ENCODE assay signal across 36 cellular contexts in genomic region chr7:57438244-57438643, GRCh38. TPM values are rescaled to one million over a fixed set of nuclear protein-coding genes. Genes with fewer than 3 reads are reported as not detected.
"Had no signal": no experiment of that assay in that cellular context is flagged by ENCODE, and none has a peak within 500 bp of the region (broad histone marks: within the 10 kb centered on the region; RNA-seq: fewer than 3 reads in every experiment).

No MANE protein-coding gene starts in this region.

- H3K4me3 ChIP-seq: adrenal gland, body of pancreas, breast epithelium had no signal

- H3K4me1 ChIP-seq: adrenal gland, body of pancreas, breast epithelium had no signal

- H3K36me3 ChIP-seq: adrenal gland, brain microvascular endothelial cell, breast epithelium had no signal

- ATAC-seq: activated CD8-positive, alpha-beta T cell treated with anti-CD3 and anti-CD28 coated beads for 36 hours; activated naive CD4-positive, alpha-beta T cell treated with anti-CD3 and anti-CD28 coated beads, Interleukin-2, amount 50 U/mL, for 72 hours; activated T-cell treated with anti-CD3 and anti-CD28 coated beads, Interleukin-2, amount 50 U/mL, for 4 hours; activated T-cell treated with anti-CD3 and anti-CD28 coated beads, Interleukin-2, amount 50 U/mL, for 72 hours; activated T-helper 17 cell treated with anti-CD3 and anti-CD28 coated beads, Interleukin-2, amount 50 U/mL, for 72 hours; body of pancreas had no signal

- H3K27ac ChIP-seq: adrenal gland, body of pancreas, brain microvascular endothelial cell, breast epithelium, VCaP had no signal

- DNase-seq: activated B cell treated with CpG ODN at 0.5 μM for 24 hours; activated CD4-positive, alpha-beta memory T cell treated with anti-CD3 and anti-CD28 coated beads for 36 hours; activated CD4-positive, alpha-beta T cell treated with anti-CD3 and anti-CD28 coated beads for 4 hours; activated CD4-positive, alpha-beta T cell treated with anti-CD3 and anti-CD28 coated beads, Interleukin-2, amount 10 ng/mL, durations not matched to agents 7 days and 5 days; activated CD4-positive, CD25-positive, alpha-beta regulatory T cell treated with anti-CD3 and anti-CD28 coated beads, Interleukin-2, amount 50 U/mL, for 72 hours; activated CD8-positive, alpha-beta memory T cell treated with anti-CD3 and anti-CD28 coated beads, Interleukin-2, amount 50 U/mL, for 4 hours; activated CD8-positive, alpha-beta T cell treated with anti-CD3 and anti-CD28 coated beads for 36 hours; activated effector memory CD4-positive, alpha-beta T cell treated with anti-CD3 and anti-CD28 coated beads, Interleukin-2, amount 50 U/mL, for 16 hours; activated gamma-delta T cell treated with Interleukin-2 at 50 U/mL for 16 hours; activated naive CD4-positive, alpha-beta T cell; activated naive CD4-positive, alpha-beta T cell treated with anti-CD3 and anti-CD28 coated beads for 36 hours; activated naive CD4-positive, alpha-beta T cell treated with anti-CD3 and anti-CD28 coated beads, Interleukin-2, amount 50 U/mL, for 16 hours; activated naive CD8-positive, alpha-beta T cell treated with anti-CD3 and anti-CD28 coated beads for 36 hours; activated T-cell treated with anti-CD3 and anti-CD28 coated beads for 4 hours; activated T-cell treated with anti-CD3 and anti-CD28 coated beads, Interleukin-2, amount 50 U/mL, for 1 hour; activated T-cell treated with anti-CD3 and anti-CD28 coated beads, Interleukin-2, amount 50 U/mL, for 4 hours; activated T-cell treated with anti-CD3 and anti-CD28 coated beads, Interleukin-2, amount 50 U/mL, for 72 hours; adrenal gland; amniotic stem cell; aorta; body of pancreas; brain microvascular endothelial cell; central memory CD4-positive, alpha-beta T cell; T-helper 1 cell; T-helper 2 cell; T-helper 9 cell had no signal

- H3K27me3 ChIP-seq: adrenal gland, body of pancreas, brain microvascular endothelial cell, breast epithelium had no signal

- FAIRE-seq: astrocyte, TTC549 had no signal

- H3K9me3 ChIP-seq: adrenal gland, body of pancreas had no signal

RNA-seq across cellular contexts. Expression of gene ZNF716, which starts 11.7 kb away (rescaled TPM):
- total RNA-seq: activated B cell treated with CpG ODN at 0.5 μM for 24 hours; activated CD4-positive, alpha-beta memory T cell treated with anti-CD3 and anti-CD28 coated beads for 36 hours; activated CD4-positive, alpha-beta T cell treated with anti-CD3 and anti-CD28 coated beads, Interleukin-2, amount 10 ng/mL, durations not matched to agents 7 days and 5 days; activated CD8-positive, alpha-beta memory T cell treated with anti-CD3 and anti-CD28 coated beads for 36 hours; activated CD8-positive, alpha-beta T cell treated with anti-CD3 and anti-CD28 coated beads for 36 hours; activated naive CD4-positive, alpha-beta T cell treated with anti-CD3 and anti-CD28 coated beads for 36 hours; activated naive CD4-positive, alpha-beta T cell treated with anti-CD3 and anti-CD28 coated beads, Interleukin-2, amount 50 U/mL, for 72 hours; activated naive CD8-positive, alpha-beta T cell treated with anti-CD3 and anti-CD28 coated beads for 36 hours; activated T-cell treated with anti-CD3 and anti-CD28 coated beads, Interleukin-2, amount 50 U/mL, for 4 hours; activated T-cell treated with anti-CD3 and anti-CD28 coated beads, Interleukin-2, amount 50 U/mL, for 72 hours; activated T-helper 1 cell treated with anti-CD3 and anti-CD28 coated beads, Interleukin-12 subunit alpha, Interleukin-12 subunit beta, Interleukin-2, Interleukin-4 antibody, amounts not matched to agents 30 ng/mL and 10 ng/mL and 1 ng/mL, durations not matched to agents 14 hours and 24 hours and 36 hours; activated T-helper 17 cell treated with anti-CD3 and anti-CD28 coated beads, Interleukin-2, amount 50 U/mL, for 72 hours; adrenal gland; aorta; astrocyte; body of pancreas; breast epithelium; cardiac septum; cerebellum had no signal
- polyA plus RNA-seq: adrenal gland, aorta had no signal
